7 cellular contexts compared by ENCODE assay signal in genomic region chr10:48160670-48161069, GRCh38.
DNase-seq lines count a peak whose midpoint lies in the region; ATAC-seq and TF ChIP-seq lines count a peak whose summit lies in the region.
"Not testable (repeated sequence)": the region's sequence is repeated elsewhere in the genome, so short reads cannot be mapped to it uniquely, and the experiment has no call there.

No MANE protein-coding gene starts in this region.

- H4K20me1 ChIP-seq in DND-41 (ENCODE audit: insufficient read depth, low read length); HCT116 (ENCODE audit: insufficient read depth); OCI-LY7 (ENCODE audit: insufficient read depth, low read length); hepatocyte (ENCODE audit: insufficient read depth, poor library complexity, severe bottlenecking): not testable (repeated sequence)

- H3K36me3 ChIP-seq in DND-41 (ENCODE audit: insufficient read depth, low read length); HCT116 (ENCODE audit: control insufficient read depth in 1 of 2, insufficient read depth in 2 of 2, low read length in 2 of 2); OCI-LY7 (ENCODE audit: insufficient read depth, low read length); endodermal cell (ENCODE audit: control insufficient read depth, insufficient read depth, low read length); hepatocyte (replicated peaks; ENCODE audit: insufficient read depth, low read depth): not testable (repeated sequence)

- TF ChIP-seq CTCF in DND-41 (IDR thresholded peaks at IDR 0.05; ENCODE audit: borderline replicate concordance, extremely low read depth, low read length, poor library complexity, severe bottlenecking) = not testable (repeated sequence)
- 0 out of 6 replicates have a peak, but pooled peaks of 1 of the 3 experiments have one; percentile 4 for TF ChIP-seq CTCF in HCT116 (IDR thresholded peaks at IDR 0.05 in 2 of 3, conservative IDR thresholded peaks at IDR 0.05 in 1 of 3; ENCODE audit: borderline replicate concordance in 1 of 3, insufficient read depth in 1 of 3, low read depth in 2 of 3, low read length in 2 of 3)
- TF ChIP-seq CTCF in OCI-LY7 (conservative IDR thresholded peaks at IDR 0.05; ENCODE audit: low read length) = 0 out of 2 replicates have a peak, but pooled peaks have one; percentile 9
- peak; percentile 61 for TF ChIP-seq CTCF in endodermal cell (conservative IDR thresholded peaks at IDR 0.05)
- peak; percentile 2 for TF ChIP-seq CTCF in hepatocyte (IDR thresholded peaks at IDR 0.05; ENCODE audit: poor library complexity)

- WGBS in endodermal cell (ENCODE audit: insufficient coverage in 1 of 2, insufficient read length in 1 of 2), 2 experiments = 40% methylated on average over 1 of the region's 5 CpGs; no CpG with 5 or more reads in 1 of the 2 experiments
- 34% methylated on average over 2 of the region's 5 CpGs for WGBS in hepatocyte (ENCODE audit: low lambda C conversion rate, missing lambda C conversion rate)

- peak; percentile 43 for DNase-seq in DND-41
- DNase-seq in HCT116 (ENCODE audit: low read depth, low spot score); OCI-LY7 (ENCODE audit: low spot score); endodermal cell; hepatocyte (ENCODE audit: low spot score): not testable (repeated sequence)
- peak; percentile 5 to 10 for DNase-seq in activated CD4-positive, alpha-beta T cell treated with anti-CD3 and anti-CD28 coated beads, Interleukin-2, amount 50 U/mL, for 48 hours
- DNase-seq in stimulated activated CD4-positive, alpha-beta T cell treated with anti-CD3 and anti-CD28 coated beads, Interleukin-15, amount 100 ng/mL, for 24 hours = peak; percentile 7

- H3K27me3 Mint-ChIP-seq in endodermal cell (ENCODE audit: insufficient read depth) = not testable (repeated sequence)

- not testable (repeated sequence) for H3K4me1 Mint-ChIP-seq in endodermal cell

- TF ChIP-seq RAD21 in HCT116 (IDR thresholded peaks at IDR 0.05; ENCODE audit: low read depth) = not testable (repeated sequence)

- H3K4me3 ChIP-seq in DND-41 (ENCODE audit: low read depth in 1 of 2, low read length in 2 of 2); HCT116 (replicated peaks in 1 of 2; ENCODE audit: low read depth in 1 of 2, low read length in 2 of 2); OCI-LY7 (ENCODE audit: low read depth, low read length, poor library complexity, severe bottlenecking); endodermal cell (ENCODE audit: low read length); hepatocyte: not testable (repeated sequence)

- H3K9me3 ChIP-seq in DND-41 (ENCODE audit: insufficient read depth, low read length, severe bottlenecking); HCT116 (ENCODE audit: control insufficient read depth in 1 of 2, insufficient read depth in 1 of 2, low read depth in 1 of 2, low read length in 2 of 2); OCI-LY7 (ENCODE audit: low read length); endodermal cell (ENCODE audit: control insufficient read depth, low read length); hepatocyte (ENCODE audit: low read depth): not testable (repeated sequence)

- H3K9ac ChIP-seq in DND-41 (ENCODE audit: low read depth, low read length); HCT116 (ENCODE audit: low read length); endodermal cell (ENCODE audit: extremely low read depth, low read length, poor library complexity, severe bottlenecking): not testable (repeated sequence)

- ATAC-seq in DND-41 (ENCODE audit: insufficient read depth, low read depth) (peak; percentile 60; the same call in 1 of the 3 replicates), HCT116 (peak; percentile 87)

- H3K9me3 Mint-ChIP-seq in endodermal cell = not testable (repeated sequence)

- H3K9me2 ChIP-seq in HCT116 (ENCODE audit: insufficient read depth); OCI-LY7 (ENCODE audit: insufficient read depth, low read length); hepatocyte (replicated peaks; ENCODE audit: insufficient read depth): not testable (repeated sequence)

- not testable (repeated sequence) for H3K27ac ChIP-seq in DND-41 (ENCODE audit: low read length); HCT116 (ENCODE audit: low read depth, low read length); OCI-LY7 (ENCODE audit: low read depth, low read length, poor library complexity, severe bottlenecking); endodermal cell (ENCODE audit: low read depth, low read length); hepatocyte

- BruUV-seq in HCT116 (replicated peaks; lab: Mats Ljungman, UMichigan); OCI-LY7 (replicated peaks; lab: Mats Ljungman, UMichigan): not testable (repeated sequence)

- not testable (repeated sequence) for H3K4me1 ChIP-seq in DND-41 (ENCODE audit: insufficient read depth, low read length); HCT116 (ENCODE audit: control insufficient read depth in 1 of 2, insufficient read depth in 2 of 2, low read length in 2 of 2); OCI-LY7 (ENCODE audit: insufficient read depth, low read length, poor library complexity, severe bottlenecking); endodermal cell (ENCODE audit: control insufficient read depth, insufficient read depth, low read length); hepatocyte (ENCODE audit: insufficient read depth)

- H3K4me2 ChIP-seq in DND-41 (ENCODE audit: insufficient read depth, low read length); HCT116 (ENCODE audit: low read length); OCI-LY7 (ENCODE audit: low read length); hepatocyte: not testable (repeated sequence)

- H3K4me3 Mint-ChIP-seq in endodermal cell = not testable (repeated sequence)

- not testable (repeated sequence) for H3K79me2 ChIP-seq in DND-41 (ENCODE audit: insufficient read depth, low read length); HCT116 (ENCODE audit: insufficient read depth, low read length); OCI-LY7 (ENCODE audit: insufficient read depth, low read depth, low read length); hepatocyte

- not testable (repeated sequence) for H2AFZ ChIP-seq in DND-41 (ENCODE audit: low read depth, low read length); HCT116 (ENCODE audit: low read depth, low read length, poor library complexity, severe bottlenecking); OCI-LY7 (ENCODE audit: low read length); hepatocyte

- RAD21 ChIA-PET in HCT116 (lab: Charles Lee; ENCODE audit: low non-redundant PET in 1 of 2, low total read pairs in 2 of 2, uncharacterized antibody in 2 of 2, unreplicated experiment in 2 of 2) = not testable (repeated sequence)

- H3K27me3 ChIP-seq in DND-41 (ENCODE audit: insufficient read depth, low read length, poor library complexity); HCT116 (ENCODE audit: insufficient read depth, low read length); endodermal cell (ENCODE audit: control insufficient read depth, insufficient read depth, low read length, poor library complexity, severe bottlenecking); hepatocyte: not testable (repeated sequence)

- CTCF ChIA-PET in HCT116 (lab: Charles Lee); OCI-LY7 (lab: Charles Lee; ENCODE audit: unreplicated experiment): not testable (repeated sequence)

- intact Hi-C loops in HCT116 (cut with micrococcal nuclease); OCI-LY7 (cut with micrococcal nuclease; ENCODE audit: unreplicated experiment): not testable (repeated sequence)

- not testable (repeated sequence) for TF ChIP-seq POLR2A in HCT116 (IDR thresholded peaks at IDR 0.05; ENCODE audit: borderline replicate concordance, extremely low read depth, insufficient read depth, insufficient read length)

- POLR2A ChIA-PET in HCT116 (lab: Charles Lee); OCI-LY7 (lab: Charles Lee): not testable (repeated sequence)

- not testable (repeated sequence) for H3K36me3 Mint-ChIP-seq in endodermal cell (ENCODE audit: low read depth)

- H3K27ac Mint-ChIP-seq in endodermal cell = not testable (repeated sequence)
